Comparison of ENCODE assay signal across 9 cellular contexts in genomic region chr11:64851831-64852337, GRCh38. TPM values are rescaled to one million over a fixed set of nuclear protein-coding genes. Genes with fewer than 3 reads are reported as not detected.
DNase-seq lines count a peak whose midpoint lies in the region; ATAC-seq and TF ChIP-seq lines count a peak whose summit lies in the region.
"Had no signal": no experiment of that assay in that cellular context is flagged by ENCODE, and none has a peak within 500 bp of the region (broad histone marks: within the 10 kb centered on the region; RNA-seq: fewer than 3 reads in every experiment).

No MANE protein-coding gene starts in this region.

- H3K9me3 Mint-ChIP-seq in activated CD8-positive, alpha-beta memory T cell treated with anti-CD3 and anti-CD28 coated beads, Interleukin-2, amount 10 ng/mL, durations not matched to agents 7 days and 5 days (ENCODE audit: low read depth) = no peaks in the 10 kb centered on the region
- H3K9me3 Mint-ChIP-seq: GM23338 had no signal

- peaks cover 93% of the 10 kb centered on the region for H3K4me1 Mint-ChIP-seq in activated CD8-positive, alpha-beta memory T cell treated with anti-CD3 and anti-CD28 coated beads, Interleukin-2, amount 10 ng/mL, durations not matched to agents 7 days and 5 days

- H3K27me3 ChIP-seq in duodenal mucosa (ENCODE audit: control insufficient read depth in 1 of 2, insufficient read depth in 2 of 2, low read length in 2 of 2) = no peaks in the 10 kb centered on the region
- no peaks in the 10 kb centered on the region for H3K27me3 ChIP-seq in stomach

- H3K9me3 ChIP-seq in duodenal mucosa (ENCODE audit: control insufficient read depth in 1 of 2, low read length in 2 of 2) = no peaks in the 10 kb centered on the region
- no peaks in the 10 kb centered on the region for H3K9me3 ChIP-seq in stomach

- H3K4me3 Mint-ChIP-seq in activated CD8-positive, alpha-beta memory T cell treated with anti-CD3 and anti-CD28 coated beads, Interleukin-2, amount 10 ng/mL, durations not matched to agents 7 days and 5 days = peak overlapping the region; percentile 38
- H3K4me3 Mint-ChIP-seq: GM23338 had no signal

- peaks cover 24% of the 10 kb centered on the region for H3K36me3 Mint-ChIP-seq in activated CD8-positive, alpha-beta memory T cell treated with anti-CD3 and anti-CD28 coated beads, Interleukin-2, amount 10 ng/mL, durations not matched to agents 7 days and 5 days

- no peak for TF ChIP-seq CTCF in stomach (IDR thresholded peaks at IDR 0.05)

- H3K4me1 ChIP-seq in duodenal mucosa (ENCODE audit: control insufficient read depth in 1 of 2, insufficient read depth in 2 of 2, low read length in 2 of 2) (peaks cover 79 to 87% of the 10 kb centered on the region in 2 donors), stomach (peaks cover 82 to 100% (median 98%) of the 10 kb centered on the region in 4 donors)

- TF ChIP-seq EP300 in stomach (IDR thresholded peaks at IDR 0.05) = no peak

- H3K27ac ChIP-seq in duodenal mucosa (ENCODE audit: low read depth, low read length) = peak overlapping the region; percentile 10
- peak overlapping the region; percentile 9 to 94 (median 92) for H3K27ac ChIP-seq in stomach

- CTCF ChIA-PET in activated CD8-positive, alpha-beta memory T cell treated with anti-CD3 and anti-CD28 coated beads, Interleukin-2, amount 10 ng/mL, durations not matched to agents 7 days and 5 days (lab: Charles Lee) = interaction anchor here (1.0 to 29.2 kb wide), 7 partner anchors 3 to 464 kb away, joined by 3 to 1163 read pairs (median 5); partner anchors contain the start of genes ARL2, CDC42BPG, EHD1 and ZNHIT2

- no peak for DNase-seq in activated CD8-positive, alpha-beta memory T cell treated with anti-CD3 and anti-CD28 coated beads, Interleukin-2, amount 10 ng/mL, durations not matched to agents 7 days and 5 days
- DNase-seq in activated CD8-positive, alpha-beta memory T cell treated with anti-CD3 and anti-CD28 coated beads for 24 hours = no peak
- no peak for DNase-seq in stomach
- DNase-seq in NCI-H1694 treated with DMSO at 0.1 percent for 48 hours (lab: John Stamatoyannopoulos, UW) = no peak

- H3K36me3 ChIP-seq in duodenal mucosa (ENCODE audit: control insufficient read depth in 1 of 2, insufficient read depth in 2 of 2, low read length in 2 of 2) (peaks cover 20 to 25% of the 10 kb centered on the region in 2 donors), stomach (peaks cover 20 to 29% (median 26%) of the 10 kb centered on the region in 4 donors)

- no peaks in the 10 kb centered on the region for H3K27me3 Mint-ChIP-seq in activated CD8-positive, alpha-beta memory T cell treated with anti-CD3 and anti-CD28 coated beads, Interleukin-2, amount 10 ng/mL, durations not matched to agents 7 days and 5 days

- ATAC-seq in activated CD8-positive, alpha-beta memory T cell treated with anti-CD3 and anti-CD28 coated beads, Interleukin-2, amount 10 ng/mL, durations not matched to agents 7 days and 5 days = no peak
- ATAC-seq in HG03439 (IDR thresholded peaks at IDR 0.05; ENCODE audit: unreplicated experiment) (peak; percentile 16), SK-N-SH treated with all-trans-retinoic acid at 6 μM for 48 hours (no peak), HG03457 (IDR thresholded peaks at IDR 0.05; ENCODE audit: unreplicated experiment) (no peak)

- H3K27ac Mint-ChIP-seq in activated CD8-positive, alpha-beta memory T cell treated with anti-CD3 and anti-CD28 coated beads, Interleukin-2, amount 10 ng/mL, durations not matched to agents 7 days and 5 days = peak overlapping the region; percentile 88
- H3K27ac Mint-ChIP-seq: GM23338 had no signal

- WGBS in stomach, 5 donors = 65 to 79% (median 72%) methylated on average over 8 of the region's 8 CpGs

- TF ChIP-seq POLR2A in stomach (IDR thresholded peaks at IDR 0.05) = no peak

- H3K4me3 ChIP-seq in duodenal mucosa (ENCODE audit: low read depth in 1 of 2, low read length in 2 of 2) (peak overlapping the region in 1 of 2 donors; percentile 9), stomach (no peak overlapping the region)
- H3K4me3 ChIP-seq: GM23338 had no signal

- intact Hi-C loops in stomach (cut with DNase I; ENCODE audit: low total_unique reads) = no loop called here

- peak overlapping the region; percentile 8 to 15 for H3K9ac ChIP-seq in duodenal mucosa (ENCODE audit: low read depth in 1 of 2, low read length in 2 of 2)

TF ChIP-seq in SK-N-SH treated with all-trans-retinoic acid at 6 μM for 48 hours, 23 proteins besides CTCF, POLR2A, EP300 and RAD21:
- no peak for TF ChIP-seq POU6F1 (CRISPR knock-in tag; IDR thresholded peaks at IDR 0.05; ENCODE audit: borderline replicate concordance, low read depth)
- no peak for TF ChIP-seq TSHZ2 (CRISPR knock-in tag; IDR thresholded peaks at IDR 0.05)
- no peak for TF ChIP-seq PPARA (CRISPR knock-in tag; IDR thresholded peaks at IDR 0.05; ENCODE audit: borderline replicate concordance)
- TF ChIP-seq ZNF565 (CRISPR knock-in tag; conservative IDR thresholded peaks at IDR 0.05; ENCODE audit: low read depth) = no peak
- TF ChIP-seq PATZ1 (CRISPR knock-in tag; IDR thresholded peaks at IDR 0.05; ENCODE audit: borderline replicate concordance) = no peak
- TF ChIP-seq ZNF8 (CRISPR knock-in tag; IDR thresholded peaks at IDR 0.05) = no peak
- no peak for TF ChIP-seq BACH2 (CRISPR knock-in tag; IDR thresholded peaks at IDR 0.05; ENCODE audit: borderline replicate concordance)

RNA-seq across cellular contexts. Expression of gene CDC42BPG, which starts 7.4 kb away (rescaled TPM):
- total RNA-seq in activated CD8-positive, alpha-beta memory T cell treated with anti-CD3 and anti-CD28 coated beads, Interleukin-2, amount 10 ng/mL, durations not matched to agents 7 days and 5 days = under 1 TPM; 0.50 to 0.61 TPM
- total RNA-seq in stomach = 10 to 100 TPM; 10.3 to 66.5 (median 53.3) TPM
- 10 to 100 TPM in 2 of 3 donors, 1 to 10 TPM in 1; 8.9 to 20.0 (median 10.9) TPM for polyA plus RNA-seq in stomach

RNA-seq across cellular contexts. Expression of gene EHD1, which starts 26.5 kb away (rescaled TPM):
- total RNA-seq in activated CD8-positive, alpha-beta memory T cell treated with anti-CD3 and anti-CD28 coated beads, Interleukin-2, amount 10 ng/mL, durations not matched to agents 7 days and 5 days = 100 to 1,000 TPM; 149 to 155 TPM
- total RNA-seq in stomach = 100 to 1,000 TPM in 2 of 5 donors, 10 to 100 TPM in 3; 23.3 to 160 (median 56.2) TPM
- 10 to 100 TPM; 17.9 to 24.6 (median 19.4) TPM for polyA plus RNA-seq in stomach

RNA-seq across cellular contexts. Expression of gene MEN1, which starts 41.5 kb away (rescaled TPM):
- total RNA-seq in activated CD8-positive, alpha-beta memory T cell treated with anti-CD3 and anti-CD28 coated beads, Interleukin-2, amount 10 ng/mL, durations not matched to agents 7 days and 5 days = 10 to 100 TPM; 31.2 to 42.1 TPM
- 10 to 100 TPM in 4 of 5 donors, 1 to 10 TPM in 1; 9.4 to 62.5 (median 16.9) TPM for total RNA-seq in stomach
- polyA plus RNA-seq in stomach = 10 to 100 TPM; 12.9 to 16.4 (median 13.6) TPM

RNA-seq across cellular contexts. Expression of gene MAP4K2, which starts 48.9 kb away (rescaled TPM):
- total RNA-seq in activated CD8-positive, alpha-beta memory T cell treated with anti-CD3 and anti-CD28 coated beads, Interleukin-2, amount 10 ng/mL, durations not matched to agents 7 days and 5 days = 10 to 100 TPM; 61.1 to 65.0 TPM
- 10 to 100 TPM in 2 of 5 donors, 1 to 10 TPM in 3; 2.3 to 66.9 (median 9.0) TPM for total RNA-seq in stomach
- 10 to 100 TPM; 13.0 to 20.9 (median 13.8) TPM for polyA plus RNA-seq in stomach

Comparison
In these comparisons a context has a peak if more than half of its experiments do, and no peak if none do; other contexts are left out.
1. RNA of gene CDC42BPG, which starts 7.4 kb away (total RNA-seq): 10.3 to 66.5 TPM in stomach; 0.50 to 0.61 TPM in activated CD8-positive, alpha-beta memory T cell treated with anti-CD3 and anti-CD28 coated beads, Interleukin-2, amount 10 ng/mL, durations not matched to agents 7 days and 5 days; every median in the first group is over 4 times any median in the second.